In genomic region chr11:46832511-46833214, GRCh38 we compare ENCODE assay signal across 1 cellular context.
TF ChIP-seq lines count a peak whose summit lies in the region.

No MANE protein-coding gene starts in this region.

TF ChIP-seq in K562, 482 proteins besides CTCF, POLR2A, EP300 and RAD21 (continued from another document):
- TF ChIP-seq GMEB1 (CRISPR knock-in tag; IDR thresholded peaks at IDR 0.05), result no peak
- TF ChIP-seq NBN (IDR thresholded peaks at IDR 0.05; ENCODE audit: low read depth), result no peak
- no peak for TF ChIP-seq ZNF24 (IDR thresholded peaks at IDR 0.05)
- TF ChIP-seq GTF2A2 (tag; IDR thresholded peaks at IDR 0.05), result no peak
- peak; percentile 43; the same call in 1 of the 2 replicates for TF ChIP-seq PML (IDR thresholded peaks at IDR 0.05; ENCODE audit: low read length)
- no peak for TF ChIP-seq KDM4B (IDR thresholded peaks at IDR 0.05; ENCODE audit: borderline replicate concordance in 2 of 2, low read depth in 1 of 2)
- TF ChIP-seq ZNF561 (CRISPR knock-in tag; conservative IDR thresholded peaks at IDR 0.05), result no peak
- no peak for TF ChIP-seq KLF1 (tag; IDR thresholded peaks at IDR 0.05)
- TF ChIP-seq ZNF253 (CRISPR knock-in tag; conservative IDR thresholded peaks at IDR 0.05), result no peak
- TF ChIP-seq SNAPC5 (CRISPR knock-in tag; IDR thresholded peaks at IDR 0.05), result no peak
- peak; percentile 60; the same call in 1 of the 2 replicates for TF ChIP-seq JUND (IDR thresholded peaks at IDR 0.05; ENCODE audit: borderline replicate concordance, low read depth, low read length)
- TF ChIP-seq JUND (tag; IDR thresholded peaks at IDR 0.05; ENCODE audit: borderline replicate concordance, low read depth, low read length), result no peak
- TF ChIP-seq ZNF316 (IDR thresholded peaks at IDR 0.05), result 0 out of 2 replicates have a peak, but pooled peaks have one; percentile 19
- no peak for TF ChIP-seq MEF2A (IDR thresholded peaks at IDR 0.05; ENCODE audit: control insufficient read depth, low read depth, low read length)
- TF ChIP-seq E2F5 (CRISPR knock-in tag; IDR thresholded peaks at IDR 0.05), result no peak
- TF ChIP-seq RREB1 (CRISPR knock-in tag; IDR thresholded peaks at IDR 0.05), result no peak
- TF ChIP-seq PBX2 (CRISPR knock-in tag; IDR thresholded peaks at IDR 0.05; ENCODE audit: low read depth), result no peak
- peak; percentile 73 for TF ChIP-seq PBX2 (tag; conservative IDR thresholded peaks at IDR 0.05; ENCODE audit: low read depth)
- TF ChIP-seq ZNF707 (CRISPR knock-in tag; conservative IDR thresholded peaks at IDR 0.05), result no peak
- no peak for TF ChIP-seq MTF1 (CRISPR knock-in tag; IDR thresholded peaks at IDR 0.05; ENCODE audit: borderline replicate concordance)
- TF ChIP-seq ZNF586 (CRISPR knock-in tag; conservative IDR thresholded peaks at IDR 0.05), result no peak
- TF ChIP-seq SREBF1 (IDR thresholded peaks at IDR 0.05; ENCODE audit: borderline replicate concordance, low read depth, low read length), result no peak
- TF ChIP-seq PCBP2 (IDR thresholded peaks at IDR 0.05; ENCODE audit: low read depth, low read length, poor library complexity, severe bottlenecking), result no peak
- TF ChIP-seq HSF4 (CRISPR knock-in tag; IDR thresholded peaks at IDR 0.05; ENCODE audit: borderline replicate concordance), result no peak
- no peak for TF ChIP-seq KHSRP (IDR thresholded peaks at IDR 0.05)
- TF ChIP-seq MAFG (tag; conservative IDR thresholded peaks at IDR 0.05), result peak; percentile 73
- TF ChIP-seq ZNF354B (CRISPR knock-in tag; IDR thresholded peaks at IDR 0.05), result no peak
- TF ChIP-seq JUN (IDR thresholded peaks at IDR 0.05; ENCODE audit: borderline replicate concordance, low read depth, low read length), result no peak
- no peak for TF ChIP-seq JUN (CRISPR knock-in tag; IDR thresholded peaks at IDR 0.05; ENCODE audit: borderline replicate concordance)
- TF ChIP-seq THRAP3 (IDR thresholded peaks at IDR 0.05; ENCODE audit: borderline replicate concordance), result no peak
- no peak for TF ChIP-seq SREBF2 (CRISPR knock-in tag; IDR thresholded peaks at IDR 0.05)
- no peak for TF ChIP-seq HDAC6 (IDR thresholded peaks at IDR 0.05; ENCODE audit: low read depth, low read length)
- peak; percentile 25; the same call in 1 of the 2 replicates for TF ChIP-seq GTF2E2 (tag; IDR thresholded peaks at IDR 0.05)
- TF ChIP-seq THAP12 (CRISPR knock-in tag; IDR thresholded peaks at IDR 0.05), result no peak
- no peak for TF ChIP-seq GATAD2B (IDR thresholded peaks at IDR 0.05; ENCODE audit: borderline replicate concordance)
- no peak for TF ChIP-seq ZNF584 (CRISPR knock-in tag; IDR thresholded peaks at IDR 0.05; ENCODE audit: low read depth)
- TF ChIP-seq E2F4 (CRISPR knock-in tag; IDR thresholded peaks at IDR 0.05; ENCODE audit: low read depth), result no peak
- no peak for TF ChIP-seq MYNN (IDR thresholded peaks at IDR 0.05)
- TF ChIP-seq MYNN (CRISPR knock-in tag; IDR thresholded peaks at IDR 0.05), result no peak
